16 cellular contexts compared by ENCODE assay signal in genomic region chr4:37008199-37008598, GRCh38.
DNase-seq lines count a peak whose midpoint lies in the region; ATAC-seq, FAIRE-seq and TF ChIP-seq lines count a peak whose summit lies in the region.
"Had no signal": no experiment of that assay in that cellular context is flagged by ENCODE, and none has a peak within 500 bp of the region (broad histone marks: within the 10 kb centered on the region; RNA-seq: fewer than 3 reads in every experiment).

No MANE protein-coding gene starts in this region.

- H3K4me1 ChIP-seq in HCT116 (ENCODE audit: control insufficient read depth in 1 of 2, insufficient read depth in 2 of 2, low read length in 2 of 2) (peaks cover 0 to 4% of the 10 kb centered on the region in 2 experiments; a peak in 1 of 4 replicates), K562 (replicated peaks in 1 of 2; ENCODE audit: control insufficient read depth in 2 of 2, insufficient read depth in 2 of 2, low read length in 2 of 2) (peaks cover 0 to 4% of the 10 kb centered on the region in 2 experiments; a peak in 2 of 5 replicates)

- no peak for TF ChIP-seq RAD21 in HCT116 (IDR thresholded peaks at IDR 0.05; ENCODE audit: low read depth)
- no peak for TF ChIP-seq RAD21 in K562 (CRISPR knock-in tag; conservative IDR thresholded peaks at IDR 0.05 in 1 of 2, IDR thresholded peaks at IDR 0.05 in 1 of 2)

- H3K27ac Mint-ChIP-seq in osteocyte (ENCODE audit: unreplicated experiment): peak overlapping the region; percentile 76
- no peak overlapping the region for H3K27ac Mint-ChIP-seq in activated naive CD4-positive, alpha-beta T cell treated with anti-CD3 and anti-CD28 coated beads for 36 hours
- H3K27ac Mint-ChIP-seq: activated CD8-positive, alpha-beta T cell treated with anti-CD3 and anti-CD28 coated beads for 36 hours; activated naive CD8-positive, alpha-beta T cell; CD4-positive, alpha-beta memory T cell had no signal

- ATAC-seq in HCT116: peak; percentile 44; the same call in 1 of the 2 replicates
- ATAC-seq in K562: peak; percentile 75
- ATAC-seq in left ventricle myocardium superior: no peak
- no peak for ATAC-seq in GM19035 (IDR thresholded peaks at IDR 0.05; ENCODE audit: unreplicated experiment)
- ATAC-seq: activated CD8-positive, alpha-beta T cell treated with anti-CD3 and anti-CD28 coated beads for 36 hours; sciatic nerve had no signal

- H2AFZ ChIP-seq in HCT116 (ENCODE audit: low read depth, low read length, poor library complexity, severe bottlenecking): no peak overlapping the region
- H2AFZ ChIP-seq in K562 (ENCODE audit: low read depth, low read length): no peak overlapping the region

- H3K27ac ChIP-seq in HCT116 (ENCODE audit: low read depth, low read length) (no peak overlapping the region), K562 (ENCODE audit: extremely low read depth, low read depth, low read length) (no peak overlapping the region)

- H4K20me1 ChIP-seq in HCT116 (ENCODE audit: insufficient read depth) (no peaks in the 10 kb centered on the region), K562 (replicated peaks; ENCODE audit: control insufficient read depth, insufficient read depth, low read length) (no peaks in the 10 kb centered on the region)

- no TSS peak for BruUV-seq in HCT116 (replicated peaks; lab: Mats Ljungman, UMichigan)
- BruUV-seq in K562 (replicated peaks; lab: Mats Ljungman, UMichigan): no TSS peak

- TF ChIP-seq EP300 in K562 (IDR thresholded peaks at IDR 0.05; ENCODE audit: low read length): no peak

- H3K79me2 ChIP-seq in HCT116 (ENCODE audit: insufficient read depth, low read length): no peaks in the 10 kb centered on the region
- H3K79me2 ChIP-seq in K562 (ENCODE audit: control insufficient read depth, insufficient read depth, low read length): peaks cover 39% of the 10 kb centered on the region

- no peak for TF ChIP-seq POLR2A in HCT116 (IDR thresholded peaks at IDR 0.05; ENCODE audit: borderline replicate concordance, extremely low read depth, insufficient read depth, insufficient read length)
- TF ChIP-seq POLR2A in K562 (conservative IDR thresholded peaks at IDR 0.05): no peak

- peaks cover 10% of the 10 kb centered on the region for H3K4me1 Mint-ChIP-seq in osteocyte (ENCODE audit: unreplicated experiment)
- no peaks in the 10 kb centered on the region for H3K4me1 Mint-ChIP-seq in activated naive CD4-positive, alpha-beta T cell treated with anti-CD3 and anti-CD28 coated beads for 36 hours (ENCODE audit: low read depth)
- H3K4me1 Mint-ChIP-seq: CD4-positive, alpha-beta memory T cell had no signal

- H3K9me3 ChIP-seq in HCT116 (ENCODE audit: control insufficient read depth in 1 of 2, insufficient read depth in 1 of 2, low read depth in 1 of 2, low read length in 2 of 2) (no peaks in the 10 kb centered on the region; a peak in 1 of 4 replicates), K562 (replicated peaks; ENCODE audit: control insufficient read depth, insufficient read depth, low read depth, low read length) (peaks cover 7% of the 10 kb centered on the region; the same call in 1 of the 2 replicates)

- H3K4me2 ChIP-seq in HCT116 (ENCODE audit: low read length) (no peak overlapping the region), K562 (ENCODE audit: insufficient read depth, low read length) (no peak overlapping the region)

- no peaks in the 10 kb centered on the region for H3K27me3 Mint-ChIP-seq in osteocyte (ENCODE audit: unreplicated experiment)
- peaks cover 3% of the 10 kb centered on the region for H3K27me3 Mint-ChIP-seq in activated naive CD4-positive, alpha-beta T cell treated with anti-CD3 and anti-CD28 coated beads for 36 hours (ENCODE audit: low read depth)
- H3K27me3 Mint-ChIP-seq: activated CD8-positive, alpha-beta T cell treated with anti-CD3 and anti-CD28 coated beads for 36 hours; activated naive CD8-positive, alpha-beta T cell; CD4-positive, alpha-beta memory T cell had no signal

- RAD21 ChIA-PET in HCT116 (lab: Charles Lee; ENCODE audit: low non-redundant PET in 1 of 2, low total read pairs in 2 of 2, uncharacterized antibody in 2 of 2, unreplicated experiment in 2 of 2): no interaction called here

- H3K9ac ChIP-seq in HCT116 (ENCODE audit: low read length): no peak overlapping the region
- no peak overlapping the region for H3K9ac ChIP-seq in K562 (ENCODE audit: insufficient read depth in 1 of 2, low read depth in 2 of 2, low read length in 2 of 2)

- no peak overlapping the region for H3K4me3 Mint-ChIP-seq in osteocyte (ENCODE audit: unreplicated experiment)
- no peak overlapping the region for H3K4me3 Mint-ChIP-seq in activated naive CD4-positive, alpha-beta T cell treated with anti-CD3 and anti-CD28 coated beads for 36 hours
- H3K4me3 Mint-ChIP-seq: activated CD8-positive, alpha-beta T cell treated with anti-CD3 and anti-CD28 coated beads for 36 hours; activated naive CD8-positive, alpha-beta T cell; CD4-positive, alpha-beta memory T cell had no signal

- H3K9me3 Mint-ChIP-seq in osteocyte (ENCODE audit: unreplicated experiment): peaks cover 24% of the 10 kb centered on the region
- H3K9me3 Mint-ChIP-seq in activated naive CD4-positive, alpha-beta T cell treated with anti-CD3 and anti-CD28 coated beads for 36 hours: peaks cover 10% of the 10 kb centered on the region

- TF ChIP-seq CTCF in HCT116 (IDR thresholded peaks at IDR 0.05 in 2 of 3, conservative IDR thresholded peaks at IDR 0.05 in 1 of 3; ENCODE audit: borderline replicate concordance in 1 of 3, insufficient read depth in 1 of 3, low read depth in 2 of 3, low read length in 2 of 3) (no peak), K562 (IDR thresholded peaks at IDR 0.05 in 2 of 3, conservative IDR thresholded peaks at IDR 0.05 in 1 of 3; ENCODE audit: insufficient read depth in 2 of 3, low read depth in 1 of 3, low read length in 3 of 3) (no peak), osteocyte (IDR thresholded peaks at IDR 0.05) (no peak)

- CTCF ChIA-PET in HCT116 (lab: Charles Lee): no interaction called here
- CTCF ChIA-PET in K562 (lab: Yijun Ruan, JAX; ENCODE audit: low intra/inter-chr PET ratio): no interaction called here
- CTCF ChIA-PET in activated naive CD4-positive, alpha-beta T cell treated with anti-CD3 and anti-CD28 coated beads for 36 hours (lab: Charles Lee): no interaction called here

- no peaks in the 10 kb centered on the region for H3K9me1 ChIP-seq in K562 (ENCODE audit: control insufficient read depth, insufficient read depth, low read length)

- no peaks in the 10 kb centered on the region for H3K36me3 Mint-ChIP-seq in osteocyte (ENCODE audit: unreplicated experiment)
- no peaks in the 10 kb centered on the region for H3K36me3 Mint-ChIP-seq in activated naive CD4-positive, alpha-beta T cell treated with anti-CD3 and anti-CD28 coated beads for 36 hours (ENCODE audit: low read depth)
- H3K36me3 Mint-ChIP-seq: activated naive CD8-positive, alpha-beta T cell; CD4-positive, alpha-beta memory T cell had no signal

- WGBS in K562 (ENCODE audit: insufficient coverage, low coverage, missing lambda C conversion rate): 31% methylated on average over 2 of the region's 2 CpGs

- no peaks in the 10 kb centered on the region for H3K27me3 ChIP-seq in HCT116 (ENCODE audit: insufficient read depth, low read length)
- H3K27me3 ChIP-seq in K562 (ENCODE audit: control insufficient read depth in 2 of 2, insufficient read depth in 2 of 2, low read length in 2 of 2): no peaks in the 10 kb centered on the region

- FAIRE-seq in K562 (lab: Jason Lieb, UNC): no peak

- H3K36me3 ChIP-seq in HCT116 (ENCODE audit: control insufficient read depth in 1 of 2, insufficient read depth in 2 of 2, low read length in 2 of 2) (no peaks in the 10 kb centered on the region; a peak in 1 of 4 replicates), K562 (ENCODE audit: control insufficient read depth, insufficient read depth, low read length) (peaks cover 58% of the 10 kb centered on the region)

- intact Hi-C loops in HCT116 (cut with micrococcal nuclease) (no loop called here), K562 (cut with micrococcal nuclease) (no loop called here), left ventricle myocardium superior (cut with micrococcal nuclease) (no loop called here)
- intact Hi-C loops in activated naive CD4-positive, alpha-beta T cell treated with anti-CD3 and anti-CD28 coated beads for 36 hours (cut with micrococcal nuclease): no loop called here

- H3K4me3 ChIP-seq in HCT116 (replicated peaks in 1 of 2; ENCODE audit: low read depth in 1 of 2, low read length in 2 of 2) (no peak overlapping the region), K562 (no peak overlapping the region)

- POLR2A ChIA-PET in HCT116 (lab: Charles Lee) (no interaction called here), K562 (lab: Yijun Ruan, JAX) (interaction anchor here (1.3 kb wide), 1 partner anchor 15 kb away, joined by 4 read pairs; no protein-coding TSS in a partner anchor)

- in situ Hi-C loops in K562 (cut with MboI): no loop called here

- DNase-seq in HCT116 (ENCODE audit: low read depth, low spot score) (no peak), NCI-H446 treated with DMSO at 0.1 percent for 48 hours (lab: John Stamatoyannopoulos, UW) (peak; percentile 28), K562 (ENCODE audit: extremely low read depth in 1 of 4, low spot score in 3 of 4) (peak in 1 of 4 experiments; percentile 28), osteocyte (ENCODE audit: extremely low spot score, unreplicated experiment) (no peak), DMS79 (lab: John Stamatoyannopoulos, UW) (no peak), left ventricle myocardium superior (no peak)
- no peak for DNase-seq in activated naive CD4-positive, alpha-beta T cell treated with anti-CD3 and anti-CD28 coated beads for 36 hours
- DNase-seq: activated CD8-positive, alpha-beta T cell treated with anti-CD3 and anti-CD28 coated beads for 36 hours; CD4-positive, alpha-beta memory T cell; hippocampal formation; midbrain; NCI-H226; T-helper 1 cell had no signal

- no peaks in the 10 kb centered on the region for H3K9me2 ChIP-seq in HCT116 (ENCODE audit: insufficient read depth)

TF ChIP-seq in HCT116, 20 proteins besides CTCF, POLR2A, EP300 and RAD21 (continues in another document):
- TF ChIP-seq SP1 (IDR thresholded peaks at IDR 0.05; ENCODE audit: low read depth) (no peak), MAX (IDR thresholded peaks at IDR 0.05) (no peak), SRF (IDR thresholded peaks at IDR 0.05; ENCODE audit: low read depth) (no peak), SIN3A (IDR thresholded peaks at IDR 0.05; ENCODE audit: low read depth) (no peak), FOSL1 (IDR thresholded peaks at IDR 0.05; ENCODE audit: low read depth) (no peak)

TF ChIP-seq in K562, 482 proteins besides CTCF, POLR2A, EP300 and RAD21 (continues in another document):
- TF ChIP-seq GTF2E2 (tag; IDR thresholded peaks at IDR 0.05) (no peak), ZNF696 (CRISPR knock-in tag; conservative IDR thresholded peaks at IDR 0.05) (no peak), ZNF124 (CRISPR knock-in tag; IDR thresholded peaks at IDR 0.05) (no peak)

Comparison
In these comparisons a context has a peak if more than half of its experiments do, and no peak if none do; other contexts are left out.
1. ATAC-seq: peak in HCT116 (single experiment) and K562 (single experiment); none in left ventricle myocardium superior (single experiment) and GM19035 (single experiment).